31 cellular contexts compared by ENCODE assay signal in the genomic region with DNA sequence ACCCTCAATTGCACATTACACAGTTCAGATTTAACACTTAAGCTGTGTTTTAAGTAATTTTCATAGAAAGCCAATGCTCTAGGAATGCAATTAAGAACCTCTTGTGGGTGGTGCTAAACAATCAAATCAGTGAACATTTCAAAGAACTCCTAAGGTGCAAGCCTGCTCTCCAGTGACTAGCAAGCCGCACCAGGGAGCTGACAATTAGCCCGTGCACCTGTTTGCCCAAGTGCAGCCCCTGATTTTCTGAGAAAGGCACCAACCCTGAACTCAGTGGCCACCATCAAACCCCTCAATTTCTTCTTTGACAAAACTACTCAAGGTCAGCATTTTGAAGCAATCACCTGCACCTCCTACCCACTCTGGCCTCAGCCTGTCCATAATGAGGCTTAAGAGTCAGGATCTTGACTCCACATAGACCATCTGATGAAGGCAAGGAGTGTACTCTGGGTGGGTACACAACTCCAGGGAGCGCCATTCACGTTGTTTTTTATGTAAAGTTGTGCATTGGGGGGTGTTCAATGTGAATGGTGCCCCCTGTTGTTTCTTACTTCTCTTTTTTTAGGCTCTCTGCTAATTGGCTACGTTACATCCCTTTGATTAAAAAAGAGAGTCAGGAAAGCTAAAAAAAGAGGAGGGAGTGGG.
"Had no signal": no experiment of that assay in that cellular context is flagged by ENCODE, and none has a peak within 500 bp of the region (broad histone marks: within the 10 kb centered on the region; RNA-seq: fewer than 3 reads in every experiment).

No MANE protein-coding gene starts in this region.

- H3K4me1 ChIP-seq: adrenal gland, body of pancreas, right lobe of liver, uterus had no signal

- H3K27ac ChIP-seq: adrenal gland, body of pancreas, cardiac muscle cell, coronary artery, dorsolateral prefrontal cortex, right lobe of liver, uterus, VCaP had no signal

- H3K4me3 ChIP-seq: adrenal gland, body of pancreas, cardiac muscle cell, coronary artery, dorsolateral prefrontal cortex, right lobe of liver, uterus had no signal

- H3K9me3 Mint-ChIP-seq: activated naive CD8-positive, alpha-beta T cell treated with anti-CD3 and anti-CD28 coated beads for 36 hours; activated T-helper 1 cell treated with anti-CD3 and anti-CD28 coated beads, Interleukin-12 subunit alpha, Interleukin-12 subunit beta, Interleukin-2, Interleukin-4 antibody, amounts not matched to agents 30 ng/mL and 10 ng/mL and 1 ng/mL, durations not matched to agents 14 hours and 24 hours and 36 hours; neural crest cell; stimulated activated naive CD8-positive, alpha-beta T cell treated with anti-CD3 and anti-CD28 coated beads, Interleukin-15, amount 100 ng/mL, for 72 hours had no signal

- H3K36me3 Mint-ChIP-seq: activated naive CD8-positive, alpha-beta T cell treated with anti-CD3 and anti-CD28 coated beads for 36 hours; naive thymus-derived CD4-positive, alpha-beta T cell; type B pancreatic cell had no signal

- DNase-seq: activated CD4-positive, alpha-beta T cell treated with anti-CD3 and anti-CD28 coated beads for 48 hours; activated CD4-positive, alpha-beta T cell treated with anti-CD3 and anti-CD28 coated beads, Interleukin-2, amount 50 U/mL, for 48 hours; activated CD8-positive, alpha-beta memory T cell treated with anti-CD3 and anti-CD28 coated beads, Interleukin-2, amount 50 U/mL, for 4 hours; activated effector memory CD4-positive, alpha-beta T cell treated with anti-CD3 and anti-CD28 coated beads, Interleukin-2, amount 50 U/mL, for 16 hours; activated naive CD4-positive, alpha-beta T cell treated with anti-CD3 and anti-CD28 coated beads for 36 hours; activated naive CD8-positive, alpha-beta T cell treated with anti-CD3 and anti-CD28 coated beads for 36 hours; activated T-cell treated with anti-CD3 and anti-CD28 coated beads, Interleukin-2, amount 50 U/mL, for 1 hour; adrenal gland; aorta; body of pancreas; dorsolateral prefrontal cortex; effector memory CD4-positive, alpha-beta T cell; midbrain; naive thymus-derived CD4-positive, alpha-beta T cell; right lobe of liver; stimulated activated CD4-positive, alpha-beta T cell treated with anti-CD3 and anti-CD28 coated beads, Interleukin-12 subunit alpha, Interleukin-12 subunit beta, amount 100 ng/mL, for 4 hours; stimulated activated CD4-positive, alpha-beta T cell treated with anti-CD3 and anti-CD28 coated beads, Interleukin-4, amount 100 ng/mL, for 1 hour; stimulated activated naive CD8-positive, alpha-beta T cell treated with anti-CD3 and anti-CD28 coated beads, Interleukin-15, amount 100 ng/mL, for 72 hours; substantia nigra; T-helper 9 cell; uterus had no signal

- FAIRE-seq: frontal cortex, TTC549 had no signal

- H3K27ac Mint-ChIP-seq: activated naive CD4-positive, alpha-beta T cell treated with anti-CD3 and anti-CD28 coated beads for 36 hours; activated naive CD8-positive, alpha-beta T cell treated with anti-CD3 and anti-CD28 coated beads for 36 hours; activated T-helper 1 cell treated with anti-CD3 and anti-CD28 coated beads, Interleukin-12 subunit alpha, Interleukin-12 subunit beta, Interleukin-2, Interleukin-4 antibody, amounts not matched to agents 30 ng/mL and 10 ng/mL and 1 ng/mL, durations not matched to agents 14 hours and 24 hours and 36 hours; memory B cell; naive thymus-derived CD4-positive, alpha-beta T cell; stimulated activated naive CD8-positive, alpha-beta T cell treated with anti-CD3 and anti-CD28 coated beads, Interleukin-15, amount 100 ng/mL, for 72 hours; type B pancreatic cell had no signal

- H3K4me1 Mint-ChIP-seq: activated naive CD8-positive, alpha-beta T cell treated with anti-CD3 and anti-CD28 coated beads for 36 hours; memory B cell; naive thymus-derived CD4-positive, alpha-beta T cell; neural crest cell; stimulated activated naive CD8-positive, alpha-beta T cell treated with anti-CD3 and anti-CD28 coated beads, Interleukin-15, amount 100 ng/mL, for 72 hours had no signal

- H3K27me3 ChIP-seq: adrenal gland, body of pancreas, cardiac muscle cell, right lobe of liver, uterus had no signal

- H3K9me3 ChIP-seq: adrenal gland, body of pancreas, right lobe of liver, uterus had no signal

- H3K4me3 Mint-ChIP-seq: activated naive CD4-positive, alpha-beta T cell treated with anti-CD3 and anti-CD28 coated beads for 36 hours; activated naive CD8-positive, alpha-beta T cell treated with anti-CD3 and anti-CD28 coated beads for 36 hours; activated T-helper 1 cell treated with anti-CD3 and anti-CD28 coated beads, Interleukin-12 subunit alpha, Interleukin-12 subunit beta, Interleukin-2, Interleukin-4 antibody, amounts not matched to agents 30 ng/mL and 10 ng/mL and 1 ng/mL, durations not matched to agents 14 hours and 24 hours and 36 hours; memory B cell; naive thymus-derived CD4-positive, alpha-beta T cell; neural crest cell; stimulated activated naive CD8-positive, alpha-beta T cell treated with anti-CD3 and anti-CD28 coated beads, Interleukin-15, amount 100 ng/mL, for 72 hours; type B pancreatic cell had no signal

- H3K36me3 ChIP-seq: adrenal gland, cardiac muscle cell, right lobe of liver, uterus had no signal

- H3K27me3 Mint-ChIP-seq: activated naive CD8-positive, alpha-beta T cell treated with anti-CD3 and anti-CD28 coated beads for 36 hours; memory B cell; stimulated activated naive CD8-positive, alpha-beta T cell treated with anti-CD3 and anti-CD28 coated beads, Interleukin-15, amount 100 ng/mL, for 72 hours had no signal

- ATAC-seq: activated CD4-positive, CD25-positive, alpha-beta regulatory T cell treated with anti-CD3 and anti-CD28 coated beads, Interleukin-2, amount 50 U/mL, for 24 hours; body of pancreas; naive thymus-derived CD4-positive, alpha-beta T cell; right lobe of liver; stimulated activated naive CD8-positive, alpha-beta T cell treated with anti-CD3 and anti-CD28 coated beads, Interleukin-15, amount 100 ng/mL, for 72 hours had no signal
